25 cellular contexts compared by ENCODE assay signal in genomic region chr15:98120561-98120960, GRCh38.
DNase-seq lines count a peak whose midpoint lies in the region; FAIRE-seq and TF ChIP-seq lines count a peak whose summit lies in the region.
"Had no signal": no experiment of that assay in that cellular context is flagged by ENCODE, and none has a peak within 500 bp of the region (broad histone marks: within the 10 kb centered on the region; RNA-seq: fewer than 3 reads in every experiment).

No MANE protein-coding gene starts in this region.

- no peak for FAIRE-seq in urothelium cell line (lab: Jason Lieb, UNC)

- H3K4me3 ChIP-seq in fibroblast of mammary gland (ENCODE audit: control insufficient read depth, low read depth, low read length), result no peak overlapping the region
- H3K4me3 ChIP-seq: BLaER1, right atrium auricular region, SJCRH30, tibial artery had no signal

- no peak for TF ChIP-seq CTCF in fibroblast of mammary gland (conservative IDR thresholded peaks at IDR 0.05; ENCODE audit: control insufficient read depth, insufficient read depth, low read depth, low read length)

- DNase-seq in NCI-H146 (lab: John Stamatoyannopoulos, UW), result peak; percentile 39
- DNase-seq in NCI-H146 treated with DMSO at 0.1 percent for 48 hours (lab: John Stamatoyannopoulos, UW; ENCODE audit: unreplicated experiment), result no peak
- peak; percentile 60 for DNase-seq in SK-MEL-5 (ENCODE audit: low read depth, low spot score)
- peak; percentile 61 for DNase-seq in fibroblast of mammary gland (ENCODE audit: low read depth)
- DNase-seq in urothelium cell line (ENCODE audit: low spot score), result peak; percentile 31
- DNase-seq in cerebellar cortex (ENCODE audit: low spot score), result no peak
- no peak for DNase-seq in NCI-H510A treated with DMSO at 0.1 percent for 48 hours (lab: John Stamatoyannopoulos, UW)
- DNase-seq in SIG-M5 (lab: John Stamatoyannopoulos, UW), result no peak
- DNase-seq: activated CD4-positive, alpha-beta T cell treated with anti-CD3 and anti-CD28 coated beads, Interleukin-2, amount 10 ng/mL, durations not matched to agents 7 days and 5 days; activated naive CD8-positive, alpha-beta T cell treated with anti-CD3 and anti-CD28 coated beads for 36 hours; COR-L47; DMS79; effector CD8-positive, alpha-beta T cell; H7; KG1; left cardiac atrium; naive B cell; NCI-H1092; NCI-H2081; stimulated activated CD4-positive, alpha-beta T cell treated with anti-CD3 and anti-CD28 coated beads, Interleukin-12 subunit alpha, Interleukin-12 subunit beta, amount 100 ng/mL, for 4 hours; stimulated activated naive CD8-positive, alpha-beta T cell treated with anti-CD3 and anti-CD28 coated beads, Interleukin-15, amount 100 ng/mL, for 72 hours; tibial artery had no signal

- in situ Hi-C loops in SK-MEL-5 (cut with HindIII; ENCODE audit: low pct_unique_long_range_greater_than_20kb, low sequenced_read_pairs), result no loop called here

Comparison
In these comparisons a context has a peak if more than half of its experiments do, and no peak if none do; other contexts are left out.
1. DNase-seq: peak in NCI-H146 (single experiment), SK-MEL-5 (single experiment), fibroblast of mammary gland (single experiment) and urothelium cell line (single experiment); none in NCI-H146 treated with DMSO at 0.1 percent for 48 hours (single experiment), cerebellar cortex (single experiment), NCI-H510A treated with DMSO at 0.1 percent for 48 hours (single experiment) and SIG-M5 (single experiment).